Comparison of ENCODE assay signal across 29 cellular contexts in the genomic region with DNA sequence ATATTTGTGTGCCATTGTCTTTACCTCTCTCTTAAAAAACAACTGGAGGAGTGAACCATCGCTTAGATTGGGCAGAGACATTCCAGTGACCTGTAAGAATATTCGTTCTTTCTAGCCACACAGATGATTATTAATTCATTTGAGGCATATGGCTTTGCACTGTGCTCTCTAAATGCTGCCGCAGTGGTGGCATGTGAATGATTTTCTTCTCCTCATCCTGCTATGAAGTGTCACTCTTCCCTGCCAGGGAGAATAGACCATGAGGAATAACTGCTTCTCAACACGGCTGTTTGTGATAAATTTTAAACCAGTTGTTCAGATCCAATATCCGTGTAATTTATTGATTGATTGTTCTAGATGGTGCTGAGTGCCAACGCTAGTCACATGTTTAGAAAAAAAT.
"Had no signal": no experiment of that assay in that cellular context is flagged by ENCODE, and none has a peak within 500 bp of the region (broad histone marks: within the 10 kb centered on the region; RNA-seq: fewer than 3 reads in every experiment).

No MANE protein-coding gene starts in this region.

- H3K36me3 ChIP-seq: brain microvascular endothelial cell, colonic mucosa had no signal

- FAIRE-seq: astrocyte, frontal cortex had no signal

- H3K4me3 ChIP-seq: colonic mucosa had no signal

- H3K27me3 ChIP-seq: brain microvascular endothelial cell, colonic mucosa had no signal

- H3K9me3 ChIP-seq: colonic mucosa had no signal

- H3K4me1 ChIP-seq: colonic mucosa had no signal

- ATAC-seq: activated T-helper 17 cell treated with anti-CD3 and anti-CD28 coated beads, Interleukin-2, amount 50 U/mL, for 72 hours; esophagus mucosa; WTC11 had no signal

- DNase-seq: activated CD4-positive, alpha-beta memory T cell treated with anti-CD3 and anti-CD28 coated beads, Interleukin-2, amount 10 ng/mL, durations not matched to agents 7 days and 5 days; activated CD4-positive, alpha-beta T cell treated with anti-CD3 and anti-CD28 coated beads for 1 hour; activated CD4-positive, alpha-beta T cell treated with anti-CD3 and anti-CD28 coated beads for 4 hours; activated CD4-positive, alpha-beta T cell treated with anti-CD3 and anti-CD28 coated beads, Interleukin-2, amount 10 ng/mL, durations not matched to agents 7 days and 5 days; activated CD4-positive, alpha-beta T cell treated with anti-CD3 and anti-CD28 coated beads, Interleukin-2, amount 50 U/mL, for 4 hours; activated CD8-positive, alpha-beta memory T cell treated with anti-CD3 and anti-CD28 coated beads, Interleukin-2, amount 50 U/mL, for 48 hours; activated effector memory CD4-positive, alpha-beta T cell treated with Interleukin-2 at 50 U/mL for 16 hours; activated gamma-delta T cell treated with Interleukin-2 at 50 U/mL for 16 hours; activated naive CD4-positive, alpha-beta T cell treated with anti-CD3 and anti-CD28 coated beads, Interleukin-2, amount 50 U/mL, for 16 hours; activated naive CD4-positive, alpha-beta T cell treated with Interleukin-2 at 50 U/mL for 16 hours; activated T-cell treated with anti-CD3 and anti-CD28 coated beads for 4 hours; activated T-cell treated with anti-CD3 and anti-CD28 coated beads, Interleukin-2, amount 50 U/mL, for 24 hours; amniotic stem cell; anterior cingulate cortex; brain microvascular endothelial cell; caudate nucleus; cerebellar nuclear complex; colonic mucosa; effector memory CD4-positive, alpha-beta T cell; endodermal cell; foreskin fibroblast; head of caudate nucleus; hippocampal formation; T-helper 2 cell had no signal

- H3K27ac ChIP-seq: brain microvascular endothelial cell, colonic mucosa had no signal
